8 cellular contexts compared by ENCODE assay signal in the genomic region with DNA sequence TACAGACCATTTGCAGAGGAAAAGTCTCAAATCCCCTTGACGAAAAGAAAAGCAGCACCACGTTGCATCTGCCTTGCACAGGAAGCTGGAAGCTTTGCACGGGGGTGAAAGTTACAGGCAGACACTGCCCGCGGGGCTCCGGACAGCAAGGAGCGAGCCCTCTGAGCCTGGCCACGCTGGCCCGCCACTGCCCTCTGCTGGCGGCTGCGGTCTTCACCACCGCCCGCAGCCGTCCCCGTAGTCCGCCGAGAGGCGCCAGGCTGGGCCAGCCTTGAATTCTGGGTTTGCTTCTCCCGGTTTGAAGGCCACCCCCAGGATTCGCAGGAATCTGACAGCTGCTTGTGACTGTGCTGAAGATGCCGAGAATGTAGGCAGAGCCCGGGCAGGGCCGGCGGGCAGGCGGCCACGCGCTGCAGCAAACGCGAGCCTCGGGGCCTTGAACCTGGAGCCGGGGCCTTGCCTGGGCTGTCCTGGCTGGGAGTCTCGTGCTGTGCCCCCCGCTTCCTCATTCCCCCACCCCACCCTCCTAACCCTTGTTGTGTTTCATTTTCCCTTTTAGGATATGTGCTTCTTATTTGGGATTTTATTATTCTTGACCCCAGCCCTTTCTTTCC. TPM values are rescaled to one million over a fixed set of nuclear protein-coding genes. Genes with fewer than 3 reads are reported as not detected.
DNase-seq lines count a peak whose midpoint lies in the region; ATAC-seq, FAIRE-seq and TF ChIP-seq lines count a peak whose summit lies in the region.

No MANE protein-coding gene starts in this region.

- no peaks in the 10 kb centered on the region for H3K9me3 ChIP-seq in gastrocnemius medialis

- TF ChIP-seq CTCF in D721Med (IDR thresholded peaks at IDR 0.05; ENCODE audit: insufficient read depth, missing control alignments) (peak; percentile 75), astrocyte of the spinal cord (IDR thresholded peaks at IDR 0.05; ENCODE audit: low read depth, low read length) (peak; percentile 94), gastrocnemius medialis (IDR thresholded peaks at IDR 0.05 in 4 of 5, conservative IDR thresholded peaks at IDR 0.05 in 1 of 5) (peak; percentile 85 to 98 (median 88))

- no peak for FAIRE-seq in D721Med (lab: Jason Lieb, UNC)

- no peak overlapping the region for H3K27ac ChIP-seq in gastrocnemius medialis

- H3K4me3 ChIP-seq in astrocyte of the spinal cord (ENCODE audit: low read depth, low read length) (no peak overlapping the region), gastrocnemius medialis (peak overlapping the region in 1 of 4 donors; percentile 12)

- H3K36me3 ChIP-seq in gastrocnemius medialis = no peaks in the 10 kb centered on the region

- H3K27me3 ChIP-seq in gastrocnemius medialis = no peaks in the 10 kb centered on the region

- DNase-seq in D721Med (ENCODE audit: insufficient read length, low spot score) = no peak
- peak in 40 of 76 experiments; percentile 2 to 64 (median 24) for DNase-seq in HUDEP-2 (lab: John Stamatoyannopoulos, UW; ENCODE audit: unreplicated experiment in 76 of 76)
- peak in 4 of 5 experiments; percentile 22 to 41 (median 28) for DNase-seq in T-helper 2 cell
- peak; percentile 66 for DNase-seq in astrocyte of the spinal cord (ENCODE audit: low read depth, low spot score)
- peak in 47 of 51 donors; percentile 20 to 86 (median 58) for DNase-seq in hypothalamus (lab: John Stamatoyannopoulos, UW)
- peak; percentile 25 to 39 for DNase-seq in gastrocnemius medialis
- DNase-seq in NCI-H345 (lab: John Stamatoyannopoulos, UW) = no peak

- in situ Hi-C loops in astrocyte of the spinal cord (cut with HindIII; ENCODE audit: low sequenced_read_pairs) = no loop called here
- in situ Hi-C loops in gastrocnemius medialis (cut with MboI; ENCODE audit: low sequenced_read_pairs in 4 of 4) = loop anchor here in 1 of 4 donors (5.0 kb wide), 1 partner anchor 326 kb away; no protein-coding TSS in a partner anchor

- intact Hi-C loops in gastrocnemius medialis (cut with DNase I; ENCODE audit: low total_unique reads) = loop anchor here (1.0 to 5.0 kb wide), 2 partner anchors 328 to 696 kb away; no protein-coding TSS in a partner anchor

- ATAC-seq in GM21515 (IDR thresholded peaks at IDR 0.05; ENCODE audit: unreplicated experiment) = peak; percentile 80
- ATAC-seq in gastrocnemius medialis = peak; percentile 81 to 91

- peaks cover 0 to 4% of the 10 kb centered on the region in 2 donors for H3K4me1 ChIP-seq in gastrocnemius medialis

- no peak for TF ChIP-seq POLR2A in gastrocnemius medialis (IDR thresholded peaks at IDR 0.05)

RNA-seq across cellular contexts. Expression of gene ENPP6, which starts 49.2 kb away (rescaled TPM):
- total RNA-seq in gastrocnemius medialis = under 1 TPM in 3 of 4 donors, not detected in 1; 0.07 to 0.56 (median 0.20) TPM

Comparison
In these comparisons a context has a peak if more than half of its experiments do, and no peak if none do; other contexts are left out.
1. DNase-seq: peak in HUDEP-2 (40 of 76), T-helper 2 cell (4 of 5), astrocyte of the spinal cord (single experiment), hypothalamus (47 of 51) and gastrocnemius medialis (2 of 2); none in D721Med (single experiment) and NCI-H345 (single experiment).
2. Peak in every context shown above with its lines, with median percentiles within 50 percentile points of each other: CTCF ChIP-seq.